8 cellular contexts compared by ENCODE assay signal in genomic region chr20:34022154-34022842, GRCh38.
DNase-seq lines count a peak whose midpoint lies in the region; ATAC-seq and TF ChIP-seq lines count a peak whose summit lies in the region.

No MANE protein-coding gene starts in this region.

- H3K9ac ChIP-seq in parathyroid adenoma, result no peak overlapping the region

- peaks cover 74% of the 10 kb centered on the region for H3K79me2 ChIP-seq in parathyroid adenoma

- no peaks in the 10 kb centered on the region for H3K9me3 ChIP-seq in parathyroid adenoma (ENCODE audit: control insufficient read depth, low read length)

- TF ChIP-seq CTCF in brain microvascular endothelial cell (IDR thresholded peaks at IDR 0.05; ENCODE audit: low read depth, low read length, missing control alignments), result peak; percentile 52
- peak; percentile 15 for TF ChIP-seq CTCF in parathyroid adenoma (IDR thresholded peaks at IDR 0.05)

- peaks cover 42% of the 10 kb centered on the region for H3K4me1 ChIP-seq in parathyroid adenoma

- no peak overlapping the region for H2AFZ ChIP-seq in parathyroid adenoma

- H3K27ac ChIP-seq in brain microvascular endothelial cell (no peak overlapping the region), parathyroid adenoma (no peak overlapping the region)

- peak; percentile 66 for DNase-seq in DMS 273 (lab: John Stamatoyannopoulos, UW; ENCODE audit: unreplicated experiment)
- peak; percentile 3 for DNase-seq in NCI-H2227 treated with DMSO at 0.1 percent for 48 hours (lab: John Stamatoyannopoulos, UW)
- DNase-seq in brain microvascular endothelial cell, result no peak
- no peak for DNase-seq in activated CD8-positive, alpha-beta memory T cell treated with anti-CD3 and anti-CD28 coated beads, Interleukin-2, amount 50 U/mL, for 48 hours
- no peak for DNase-seq in NCI-H187 (lab: John Stamatoyannopoulos, UW)

- in situ Hi-C loops in brain microvascular endothelial cell (cut with HindIII; ENCODE audit: low pct_ligation_motif_present, low sequenced_read_pairs), result no loop called here

- no peaks in the 10 kb centered on the region for H3K27me3 ChIP-seq in brain microvascular endothelial cell (replicated peaks)
- H3K27me3 ChIP-seq in parathyroid adenoma (ENCODE audit: control insufficient read depth, insufficient read depth, low read length), result no peaks in the 10 kb centered on the region

- H3K36me3 ChIP-seq in brain microvascular endothelial cell (replicated peaks), result no peaks in the 10 kb centered on the region
- H3K36me3 ChIP-seq in parathyroid adenoma (ENCODE audit: control insufficient read depth, insufficient read depth, low read length), result no peaks in the 10 kb centered on the region

- no peak overlapping the region for H3K4me2 ChIP-seq in parathyroid adenoma (ENCODE audit: low read length)

- H3K4me3 ChIP-seq in brain microvascular endothelial cell (ENCODE audit: low read depth, low read length) (no peak overlapping the region), parathyroid adenoma (ENCODE audit: low read depth, low read length) (no peak overlapping the region)

- ATAC-seq in GM21360 (IDR thresholded peaks at IDR 0.05; ENCODE audit: unreplicated experiment) (peak; percentile 46), HG03196 (IDR thresholded peaks at IDR 0.05; ENCODE audit: unreplicated experiment) (no peak)

Comparison
In these comparisons a context has a peak if more than half of its experiments do, and no peak if none do; other contexts are left out.
1. DNase-seq: peak in DMS 273 (single experiment) and NCI-H2227 treated with DMSO at 0.1 percent for 48 hours (single experiment); none in brain microvascular endothelial cell (single experiment), activated CD8-positive, alpha-beta memory T cell treated with anti-CD3 and anti-CD28 coated beads, Interleukin-2, amount 50 U/mL, for 48 hours (single experiment) and NCI-H187 (0 of 2).